ENCODE assay signal across 14 cellular contexts in genomic region chr10:117804470-117805011, GRCh38.
DNase-seq lines count a peak whose midpoint lies in the region; ATAC-seq and TF ChIP-seq lines count a peak whose summit lies in the region.
"Had no signal": no experiment of that assay in that cellular context is flagged by ENCODE, and none has a peak within 500 bp of the region (broad histone marks: within the 10 kb centered on the region; RNA-seq: fewer than 3 reads in every experiment).

No MANE protein-coding gene starts in this region.

- WGBS in right cardiac atrium, result 78% methylated on average over 13 of the region's 13 CpGs

- H3K4me3 ChIP-seq in right cardiac atrium (ENCODE audit: low read length), result no peak overlapping the region

- H3K27me3 Mint-ChIP-seq in activated naive CD4-positive, alpha-beta T cell treated with anti-CD3 and anti-CD28 coated beads, Interleukin-2, amount 10 ng/mL, durations not matched to agents 7 days and 5 days, result peaks cover 4% of the 10 kb centered on the region
- H3K27me3 Mint-ChIP-seq in progenitor cell of endocrine pancreas, result peaks cover 33% of the 10 kb centered on the region

- CTCF ChIA-PET in activated naive CD4-positive, alpha-beta T cell treated with anti-CD3 and anti-CD28 coated beads, Interleukin-2, amount 10 ng/mL, durations not matched to agents 7 days and 5 days (lab: Charles Lee), result no interaction called here

- no peak overlapping the region for H3K27ac Mint-ChIP-seq in activated naive CD4-positive, alpha-beta T cell treated with anti-CD3 and anti-CD28 coated beads, Interleukin-2, amount 10 ng/mL, durations not matched to agents 7 days and 5 days
- H3K27ac Mint-ChIP-seq in progenitor cell of endocrine pancreas, result no peak overlapping the region

- no peaks in the 10 kb centered on the region for H3K4me1 Mint-ChIP-seq in activated naive CD4-positive, alpha-beta T cell treated with anti-CD3 and anti-CD28 coated beads, Interleukin-2, amount 10 ng/mL, durations not matched to agents 7 days and 5 days
- H3K4me1 Mint-ChIP-seq in progenitor cell of endocrine pancreas (ENCODE audit: low read depth), result no peaks in the 10 kb centered on the region

- no peak for TF ChIP-seq CTCF in progenitor cell of endocrine pancreas (IDR thresholded peaks at IDR 0.05; ENCODE audit: unreplicated experiment)

- H3K36me3 Mint-ChIP-seq in activated naive CD4-positive, alpha-beta T cell treated with anti-CD3 and anti-CD28 coated beads, Interleukin-2, amount 10 ng/mL, durations not matched to agents 7 days and 5 days, result no peaks in the 10 kb centered on the region
- H3K36me3 Mint-ChIP-seq in progenitor cell of endocrine pancreas (ENCODE audit: insufficient read depth), result peaks cover 2% of the 10 kb centered on the region

- H3K4me1 ChIP-seq in right cardiac atrium (ENCODE audit: control insufficient read depth, insufficient read depth, low read length), result no peaks in the 10 kb centered on the region

- intact Hi-C loops in posterior cingulate gyrus (cut with DNase I) (no loop called here), right cardiac atrium (cut with DNase I) (no loop called here)

- peak; percentile 45 for DNase-seq in DMS79 (lab: John Stamatoyannopoulos, UW)
- peak; percentile 42 for DNase-seq in NCI-H1694 (lab: John Stamatoyannopoulos, UW)
- peak; percentile 9 for DNase-seq in fibroblast of gingiva (ENCODE audit: low read depth)
- DNase-seq in posterior cingulate gyrus, result peak; percentile 31 to 93 (median 62)
- no peak for DNase-seq in activated naive CD4-positive, alpha-beta T cell treated with anti-CD3 and anti-CD28 coated beads, Interleukin-2, amount 10 ng/mL, durations not matched to agents 7 days and 5 days
- DNase-seq in right cardiac atrium, result no peak
- DNase-seq in progenitor cell of endocrine pancreas (ENCODE audit: low spot score, unreplicated experiment), result no peak
- DNase-seq: activated T-cell treated with anti-CD3 and anti-CD28 coated beads for 4 hours; H9; NCI-H345; SHP77 treated with DMSO at 0.1 percent for 48 hours; stimulated activated CD4-positive, alpha-beta T cell treated with anti-CD3 and anti-CD28 coated beads, Interleukin-12 subunit alpha, Interleukin-12 subunit beta, amount 100 ng/mL, for 4 hours had no signal

- ATAC-seq in GM21576 (IDR thresholded peaks at IDR 0.05; ENCODE audit: unreplicated experiment), result no peak
- no peak for ATAC-seq in right cardiac atrium

- no peak overlapping the region for H3K4me3 Mint-ChIP-seq in activated naive CD4-positive, alpha-beta T cell treated with anti-CD3 and anti-CD28 coated beads, Interleukin-2, amount 10 ng/mL, durations not matched to agents 7 days and 5 days
- H3K4me3 Mint-ChIP-seq in progenitor cell of endocrine pancreas (ENCODE audit: low read depth), result no peak overlapping the region
- H3K4me3 Mint-ChIP-seq: H9, IgD-negative memory B cell had no signal

- H3K27me3 ChIP-seq in right cardiac atrium (ENCODE audit: control insufficient read depth, insufficient read depth), result no peaks in the 10 kb centered on the region

- peaks cover 4% of the 10 kb centered on the region for H3K9me3 Mint-ChIP-seq in activated naive CD4-positive, alpha-beta T cell treated with anti-CD3 and anti-CD28 coated beads, Interleukin-2, amount 10 ng/mL, durations not matched to agents 7 days and 5 days
- H3K9me3 Mint-ChIP-seq in progenitor cell of endocrine pancreas (ENCODE audit: low read depth), result peaks cover 4% of the 10 kb centered on the region

- H3K9me3 ChIP-seq in right cardiac atrium (ENCODE audit: control insufficient read depth, low read length), result no peaks in the 10 kb centered on the region

- H3K27ac ChIP-seq in right cardiac atrium (ENCODE audit: low read length), result no peak overlapping the region

Comparison
In these comparisons a context has a peak if more than half of its experiments do, and no peak if none do; other contexts are left out.
1. DNase-seq: peak in DMS79 (single experiment), NCI-H1694 (single experiment), fibroblast of gingiva (single experiment) and posterior cingulate gyrus (10 of 10); none in activated naive CD4-positive, alpha-beta T cell treated with anti-CD3 and anti-CD28 coated beads, Interleukin-2, amount 10 ng/mL, durations not matched to agents 7 days and 5 days (single experiment), right cardiac atrium (0 of 3) and progenitor cell of endocrine pancreas (single experiment).